In genomic region chr13:46523972-46524737, GRCh38 we compare ENCODE assay signal across 1 cellular context.
TF ChIP-seq lines count a peak whose summit lies in the region.

No MANE protein-coding gene starts in this region.

TF ChIP-seq in endothelial cell of umbilical vein, 7 proteins besides CTCF, POLR2A, EP300 and RAD21:
- TF ChIP-seq GATA2 (IDR thresholded peaks at IDR 0.05; ENCODE audit: insufficient read depth, insufficient read length, low read depth, low read length) (no peak), POLR2AphosphoS5 (IDR thresholded peaks at IDR 0.05; ENCODE audit: insufficient read depth, low read depth, low read length) (no peak), MYC (IDR thresholded peaks at IDR 0.05; ENCODE audit: low read depth, low read length) (no peak), FOS (IDR thresholded peaks at IDR 0.05; ENCODE audit: borderline replicate concordance, insufficient read depth, low read length) (no peak), JUN (IDR thresholded peaks at IDR 0.05; ENCODE audit: borderline replicate concordance, insufficient read depth, insufficient read length, low read depth) (no peak), EZH2 (IDR thresholded peaks at IDR 0.05; ENCODE audit: borderline replicate concordance, low read depth, low read length, severe bottlenecking) (no peak)
- TF ChIP-seq, protein P1, sequence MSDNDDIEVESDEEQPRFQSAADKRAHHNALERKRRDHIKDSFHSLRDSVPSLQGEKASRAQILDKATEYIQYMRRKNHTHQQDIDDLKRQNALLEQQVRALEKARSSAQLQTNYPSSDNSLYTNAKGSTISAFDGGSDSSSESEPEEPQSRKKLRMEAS (IDR thresholded peaks at IDR 0.05; ENCODE audit: insufficient read depth, insufficient read length), result no peak
